ENCODE assay signal across 8 cellular contexts in the genomic region with DNA sequence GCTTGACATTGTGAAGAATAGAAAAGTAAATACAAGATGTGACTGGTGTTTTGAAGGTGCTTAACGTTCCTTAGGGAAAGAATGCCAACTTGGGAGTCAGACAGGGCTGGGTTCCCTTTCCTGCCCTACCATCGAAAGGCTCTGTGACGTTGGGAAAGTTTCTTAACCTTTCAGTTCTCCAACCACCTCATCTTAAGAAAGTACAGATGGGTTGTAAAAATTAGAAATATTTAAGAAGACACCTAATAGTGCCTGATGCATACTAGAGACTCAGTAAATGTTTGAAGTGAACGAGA. TPM values are rescaled to one million over a fixed set of nuclear protein-coding genes. Genes with fewer than 3 reads are reported as not detected.
DNase-seq lines count a peak whose midpoint lies in the region; ATAC-seq and TF ChIP-seq lines count a peak whose summit lies in the region.

No MANE protein-coding gene starts in this region.

- WGBS in esophagus squamous epithelium, 2 donors, result 0 to 3% methylated on average over 4 of the region's 4 CpGs
- WGBS in prostate gland, result 2% methylated on average over 4 of the region's 4 CpGs

- POLR2A ChIA-PET in RWPE1 (lab: Yijun Ruan, JAX; ENCODE audit: low non-redundant PET), result no interaction called here

- DNase-seq in RWPE1 (ENCODE audit: low spot score) (no peak), esophagus squamous epithelium (lab: John Stamatoyannopoulos, UW) (no peak), prostate gland (ENCODE audit: low spot score) (peak; percentile 24), NCI-H69 (lab: John Stamatoyannopoulos, UW) (no peak), glomerular visceral epithelial cell (ENCODE audit: extremely low spot score) (no peak)
- no peak for DNase-seq in activated CD4-positive, CD25-positive, alpha-beta regulatory T cell treated with anti-CD3 and anti-CD28 coated beads, Interleukin-2, amount 50 U/mL, for 72 hours

- H3K27ac ChIP-seq in DOHH2 (ENCODE audit: low read depth, low read length), result peak overlapping the region; percentile 58; the same call in 1 of the 2 replicates
- H3K27ac ChIP-seq in RWPE1, result peak overlapping the region; percentile 88
- peak overlapping the region; percentile 96 to 100 (median 98) for H3K27ac ChIP-seq in esophagus squamous epithelium
- peak overlapping the region; percentile 98 to 99 for H3K27ac ChIP-seq in prostate gland

- H3K36me3 ChIP-seq in DOHH2 (ENCODE audit: control insufficient read depth, low read length), result peaks cover 40% of the 10 kb centered on the region
- peaks cover 0 to 27% (median 0%) of the 10 kb centered on the region in 3 donors for H3K36me3 ChIP-seq in esophagus squamous epithelium
- H3K36me3 ChIP-seq in prostate gland, result no peaks in the 10 kb centered on the region

- H3K9me3 ChIP-seq in DOHH2 (ENCODE audit: control insufficient read depth, insufficient read depth, low read length) (no peaks in the 10 kb centered on the region), esophagus squamous epithelium (no peaks in the 10 kb centered on the region), prostate gland (no peaks in the 10 kb centered on the region)

- intact Hi-C loops in esophagus squamous epithelium (cut with DNase I), result loop anchor here (5.0 kb wide), 1 partner anchor 40 kb away; no protein-coding TSS in a partner anchor
- intact Hi-C loops in prostate gland (cut with DNase I), result loop anchor here (10.0 kb wide), 1 partner anchor 202 kb away; a partner anchor contains a TSS

- CTCF ChIA-PET in RWPE1 (lab: Yijun Ruan, JAX), result no interaction called here

- H3K4me1 ChIP-seq in DOHH2 (ENCODE audit: control insufficient read depth, low read length) (peaks cover 55% of the 10 kb centered on the region), esophagus squamous epithelium (peaks cover 9 to 64% (median 22%) of the 10 kb centered on the region in 3 donors), prostate gland (replicated peaks) (peaks cover 11% of the 10 kb centered on the region)

- no peaks in the 10 kb centered on the region for H3K9me2 ChIP-seq in DOHH2 (replicated peaks; ENCODE audit: control insufficient read depth, low read length)

- TF ChIP-seq CTCF in DOHH2 (IDR thresholded peaks at IDR 0.05; ENCODE audit: low read depth, low read length, poor library complexity, severe bottlenecking) (no peak), RWPE1 (conservative IDR thresholded peaks at IDR 0.05; ENCODE audit: low read depth) (no peak), esophagus squamous epithelium (IDR thresholded peaks at IDR 0.05) (no peak), prostate gland (IDR thresholded peaks at IDR 0.05) (no peak)

- H3K4me2 ChIP-seq in DOHH2 (ENCODE audit: low read length), result peak overlapping the region; percentile 100

- H3K27me3 ChIP-seq in DOHH2 (ENCODE audit: control insufficient read depth, low read length), result no peaks in the 10 kb centered on the region
- no peaks in the 10 kb centered on the region for H3K27me3 ChIP-seq in esophagus squamous epithelium
- H3K27me3 ChIP-seq in prostate gland (replicated peaks; ENCODE audit: insufficient read depth), result no peaks in the 10 kb centered on the region

- peaks cover 61% of the 10 kb centered on the region for H3K79me2 ChIP-seq in DOHH2 (ENCODE audit: control insufficient read depth, low read length)

- H4K20me1 ChIP-seq in DOHH2 (ENCODE audit: control insufficient read depth, insufficient read depth, low read depth, low read length), result peaks cover 46% of the 10 kb centered on the region

- no peak for ATAC-seq in HG02588 (IDR thresholded peaks at IDR 0.05; ENCODE audit: unreplicated experiment)

- H3K4me3 ChIP-seq in DOHH2 (ENCODE audit: low read length) (peak overlapping the region; percentile 76), esophagus squamous epithelium (peak overlapping the region; percentile 87 to 99 (median 96)), prostate gland (peak overlapping the region; percentile 97 to 99)

- peaks cover 5% of the 10 kb centered on the region; the same call in 1 of the 2 replicates for H3F3A ChIP-seq in DOHH2 (ENCODE audit: control insufficient read depth, insufficient read depth)

- TF ChIP-seq POLR2A in esophagus squamous epithelium (IDR thresholded peaks at IDR 0.05), result no peak
- TF ChIP-seq POLR2A in prostate gland (IDR thresholded peaks at IDR 0.05), result no peak

RNA-seq across cellular contexts. Expression of a gene that starts 1.1 kb away (rescaled TPM):
- total RNA-seq in esophagus squamous epithelium (10 to 100 TPM; 15.3 to 37.4 (median 32.0) TPM), prostate gland (10 to 100 TPM; 61.9 to 74.5 TPM)

RNA-seq across cellular contexts. Expression of a gene that starts 6.1 kb away (rescaled TPM):
- 10 to 100 TPM; 27.8 to 48.8 (median 33.1) TPM for total RNA-seq in esophagus squamous epithelium
- 10 to 100 TPM; 56.7 to 69.2 TPM for total RNA-seq in prostate gland

RNA-seq across cellular contexts. Expression of a gene that starts 25.1 kb away (rescaled TPM):
- total RNA-seq in esophagus squamous epithelium (10 to 100 TPM; 23.4 to 73.7 (median 57.2) TPM), prostate gland (10 to 100 TPM; 44.5 to 50.8 TPM)

RNA-seq across cellular contexts. Expression of a gene that starts 49.0 kb away (rescaled TPM):
- total RNA-seq in esophagus squamous epithelium, result 100 to 1,000 TPM in 3 of 4 donors, 10 to 100 TPM in 1; 94.2 to 307 (median 191) TPM
- 100 to 1,000 TPM; 401 to 445 TPM for total RNA-seq in prostate gland

RNA-seq across cellular contexts. Expression of a gene that starts 50.4 kb away (rescaled TPM):
- total RNA-seq in esophagus squamous epithelium (10 to 100 TPM in 3 of 4 donors, 1 to 10 TPM in 1; 8.7 to 21.1 (median 13.1) TPM), prostate gland (10 to 100 TPM; 24.7 to 41.0 TPM)
